Comparison of ENCODE assay signal across 16 cellular contexts in the genomic region with DNA sequence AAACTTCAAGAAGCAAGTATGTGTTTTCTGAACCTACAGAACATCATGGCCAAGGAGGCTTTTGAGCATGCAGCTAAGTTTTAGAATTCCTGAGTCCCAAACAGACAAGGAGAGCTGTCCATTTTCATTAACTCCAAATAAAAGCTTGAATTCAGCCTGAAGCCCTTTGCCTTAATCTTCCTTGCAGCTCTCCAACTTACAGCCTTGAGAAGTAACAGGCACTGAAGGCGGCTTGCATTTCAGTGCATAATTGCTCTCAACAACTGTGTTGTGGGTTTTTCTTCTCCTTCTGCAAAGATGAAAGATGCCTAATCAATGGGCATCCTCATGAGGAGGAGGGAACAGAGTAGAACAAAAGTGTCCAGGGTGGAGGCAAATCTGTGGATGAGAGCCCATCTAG.
DNase-seq lines count a peak whose midpoint lies in the region; ATAC-seq and TF ChIP-seq lines count a peak whose summit lies in the region.
"Had no signal": no experiment of that assay in that cellular context is flagged by ENCODE, and none has a peak within 500 bp of the region (broad histone marks: within the 10 kb centered on the region; RNA-seq: fewer than 3 reads in every experiment).

No MANE protein-coding gene starts in this region.

- H3K4ac ChIP-seq in neuronal stem cell (ENCODE audit: low read length), result no peak overlapping the region

- no peak overlapping the region for H3K18ac ChIP-seq in neuronal stem cell (ENCODE audit: low read length)

- no peak overlapping the region for H2BK15ac ChIP-seq in neuronal stem cell (ENCODE audit: low read length)

- intact Hi-C loops in esophagus squamous epithelium (cut with DNase I), result no loop called here

- no peak overlapping the region for H2BK120ac ChIP-seq in neuronal stem cell (ENCODE audit: low read depth, low read length)

- no peak for ATAC-seq in omental fat pad (ENCODE audit: low FRiP score)
- ATAC-seq: CD8-positive, alpha-beta T cell; GM12878; HCT116 had no signal

- no peak overlapping the region for H2AFZ ChIP-seq in neuronal stem cell (ENCODE audit: low read length)

- H3K4me3 ChIP-seq in HUES48 (ENCODE audit: low read depth, low read length) (no peak overlapping the region), ectodermal cell (ENCODE audit: insufficient read depth, low read depth, low read length) (no peak overlapping the region), neuronal stem cell (ENCODE audit: low read length in 2 of 2) (no peak overlapping the region), esophagus squamous epithelium (no peak overlapping the region)
- H3K4me3 ChIP-seq: BLaER1 treated with 17β-estradiol and CSF1 and Interleukin-3, amounts not matched to agents 10 nM and 100 nM; GM12878 had no signal

- H3K27ac ChIP-seq in 22Rv1 (peak overlapping the region; percentile 42), HUES48 (ENCODE audit: low read depth, low read length) (peak overlapping the region; percentile 84), ectodermal cell (ENCODE audit: insufficient read depth, low read depth, low read length, poor library complexity, severe bottlenecking) (peak overlapping the region; percentile 26), neuronal stem cell (replicated peaks; ENCODE audit: low read length) (peak overlapping the region; percentile 66), esophagus squamous epithelium (no peak overlapping the region)
- H3K27ac ChIP-seq: BLaER1 treated with 17β-estradiol and CSF1 and Interleukin-3, amounts not matched to agents 10 nM and 100 nM; HL-60 had no signal

- 54 to 71% methylated on average over 1 of the region's 1 CpG for WGBS in ectodermal cell, 2 experiments
- WGBS in neuronal stem cell (ENCODE audit: extremely low coverage in 2 of 2, insufficient read length in 2 of 2, insufficient replicate concordance in 1 of 2), 2 donors, result no CpG with 5 or more reads among the region's 1 CpG
- WGBS in esophagus squamous epithelium, 2 donors, result 89% methylated on average over 1 of the region's 1 CpG

- no peak overlapping the region for H2AK5ac ChIP-seq in neuronal stem cell (ENCODE audit: low read depth, low read length)

- no peak overlapping the region for H2BK5ac ChIP-seq in neuronal stem cell (ENCODE audit: low read length)

- TF ChIP-seq CTCF in 22Rv1 (IDR thresholded peaks at IDR 0.05) (no peak), omental fat pad (IDR thresholded peaks at IDR 0.05) (no peak), esophagus squamous epithelium (IDR thresholded peaks at IDR 0.05) (no peak)

- H3K36me3 ChIP-seq in HUES48 (ENCODE audit: control insufficient read depth, insufficient read depth, low read length) (no peaks in the 10 kb centered on the region), ectodermal cell (ENCODE audit: control insufficient read depth, insufficient read depth, low read length) (no peaks in the 10 kb centered on the region), neuronal stem cell (replicated peaks in 1 of 2; ENCODE audit: control insufficient read depth in 2 of 2, insufficient read depth in 2 of 2, low read length in 2 of 2) (no peaks in the 10 kb centered on the region), esophagus squamous epithelium (no peaks in the 10 kb centered on the region)
- H3K36me3 ChIP-seq: BLaER1 treated with 17β-estradiol and CSF1 and Interleukin-3, amounts not matched to agents 10 nM and 100 nM had no signal

- no peak overlapping the region for H3K9ac ChIP-seq in HUES48 (ENCODE audit: low read depth, low read length)
- H3K9ac ChIP-seq in neuronal stem cell (ENCODE audit: low read depth, low read length, poor library complexity), result no peak overlapping the region
- H3K9ac ChIP-seq: BLaER1 treated with 17β-estradiol and CSF1 and Interleukin-3, amounts not matched to agents 10 nM and 100 nM had no signal

- no peak overlapping the region for H3K14ac ChIP-seq in neuronal stem cell (ENCODE audit: low read length)

- H3K9me3 ChIP-seq in HUES48 (ENCODE audit: control insufficient read depth, insufficient read depth, low read length) (no peaks in the 10 kb centered on the region), ectodermal cell (ENCODE audit: control insufficient read depth, low read length) (no peaks in the 10 kb centered on the region), neuronal stem cell (replicated peaks in 1 of 2; ENCODE audit: control insufficient read depth in 2 of 2, insufficient read depth in 1 of 2, low read depth in 1 of 2, low read length in 2 of 2) (no peaks in the 10 kb centered on the region), esophagus squamous epithelium (no peaks in the 10 kb centered on the region)
- H3K9me3 ChIP-seq: BLaER1 treated with 17β-estradiol and CSF1 and Interleukin-3, amounts not matched to agents 10 nM and 100 nM had no signal

- no peak for TF ChIP-seq POLR2A in esophagus squamous epithelium (IDR thresholded peaks at IDR 0.05)

- H3K79me1 ChIP-seq in neuronal stem cell (ENCODE audit: low read depth, low read length), result no peaks in the 10 kb centered on the region

- H3K4me1 ChIP-seq in HUES48 (ENCODE audit: control insufficient read depth, insufficient read depth, low read length) (peaks cover 54% of the 10 kb centered on the region), ectodermal cell (ENCODE audit: control insufficient read depth, insufficient read depth, low read length) (peaks cover 9% of the 10 kb centered on the region), neuronal stem cell (ENCODE audit: control insufficient read depth in 2 of 2, insufficient read depth in 1 of 2, low read depth in 1 of 2, low read length in 2 of 2) (peaks cover 11 to 26% of the 10 kb centered on the region in 2 donors), esophagus squamous epithelium (no peaks in the 10 kb centered on the region)
- H3K4me1 ChIP-seq: BLaER1 treated with 17β-estradiol and CSF1 and Interleukin-3, amounts not matched to agents 10 nM and 100 nM had no signal

- H4K91ac ChIP-seq in neuronal stem cell (ENCODE audit: low read depth, low read length, poor library complexity), result no peak overlapping the region

- no peak overlapping the region for H3K4me2 ChIP-seq in neuronal stem cell (ENCODE audit: insufficient read depth, low read length, poor library complexity, severe bottlenecking)
- H3K4me2 ChIP-seq: BLaER1 treated with 17β-estradiol and CSF1 and Interleukin-3, amounts not matched to agents 10 nM and 100 nM had no signal

- no peaks in the 10 kb centered on the region for H3K27me3 ChIP-seq in HUES48 (ENCODE audit: control insufficient read depth, insufficient read depth, low read length)
- no peaks in the 10 kb centered on the region for H3K27me3 ChIP-seq in ectodermal cell (ENCODE audit: control insufficient read depth, insufficient read depth, low read length, poor library complexity, severe bottlenecking)
- H3K27me3 ChIP-seq in neuronal stem cell (ENCODE audit: control insufficient read depth in 3 of 3, insufficient read depth in 3 of 3, low read depth in 1 of 3, low read length in 3 of 3), result no peaks in the 10 kb centered on the region
- no peaks in the 10 kb centered on the region for H3K27me3 ChIP-seq in esophagus squamous epithelium
- H3K27me3 ChIP-seq: BLaER1 treated with 17β-estradiol and CSF1 and Interleukin-3, amounts not matched to agents 10 nM and 100 nM had no signal

- no peak overlapping the region for H3K23ac ChIP-seq in neuronal stem cell (ENCODE audit: low read depth, low read length, poor library complexity)

- no peak overlapping the region for H2BK12ac ChIP-seq in neuronal stem cell (ENCODE audit: low read length)

- DNase-seq in neuronal stem cell (ENCODE audit: low spot score) (peak; percentile 59), NCI-H1105 treated with DMSO at 0.1 percent for 48 hours (lab: John Stamatoyannopoulos, UW) (no peak), omental fat pad (ENCODE audit: low spot score) (no peak), esophagus squamous epithelium (lab: John Stamatoyannopoulos, UW) (no peak)
- DNase-seq: 8988T; Calu3; CD8-positive, alpha-beta T cell; DMS79 treated with DMSO at 0.1 percent for 48 hours; HFFc6 had no signal

- no peak overlapping the region for H4K8ac ChIP-seq in neuronal stem cell (ENCODE audit: low read depth, low read length)

Comparison
In these comparisons a context has a peak if more than half of its experiments do, and no peak if none do; other contexts are left out.
1. H3K27ac ChIP-seq: peak in 22Rv1 (single experiment), HUES48 (single experiment), ectodermal cell (single experiment) and neuronal stem cell (single experiment); none in esophagus squamous epithelium (0 of 4).